Comparison of ENCODE assay signal across 2 cellular contexts in genomic region chr4:76423159-76423558, GRCh38. TPM values are rescaled to one million over a fixed set of nuclear protein-coding genes. Genes with fewer than 3 reads are reported as not detected.
"Had no signal": no experiment of that assay in that cellular context is flagged by ENCODE, and none has a peak within 500 bp of the region (broad histone marks: within the 10 kb centered on the region; RNA-seq: fewer than 3 reads in every experiment).

No MANE protein-coding gene starts in this region.

RNA-seq across cellular contexts. Expression of gene CCDC158, which starts 2.2 kb away (rescaled TPM):
- total RNA-seq: vagina had no signal
- polyA plus RNA-seq: stomach had no signal
